ENCODE assay signal across 8 cellular contexts in genomic region chrX:43654431-43655150, GRCh38. TPM values are rescaled to one million over a fixed set of nuclear protein-coding genes. Genes with fewer than 3 reads are reported as not detected.
A peak's percentile ranks its signal among the peaks of the same experiment; 100 is the strongest.
DNase-seq lines count a peak whose midpoint lies in the region; ATAC-seq and TF ChIP-seq lines count a peak whose summit lies in the region.

No MANE protein-coding gene starts in this region.

- H2AFZ ChIP-seq in hepatocyte = peak overlapping the region; percentile 81

- H3K4me1 ChIP-seq in hepatocyte (ENCODE audit: insufficient read depth) (no peaks in the 10 kb centered on the region), aorta (ENCODE audit: control insufficient read depth in 1 of 2, insufficient read depth in 2 of 2, low read length in 2 of 2) (no peaks in the 10 kb centered on the region)

- no peaks in the 10 kb centered on the region for H3K27me3 ChIP-seq in hepatocyte
- no peaks in the 10 kb centered on the region for H3K27me3 ChIP-seq in aorta (ENCODE audit: control insufficient read depth in 1 of 2, insufficient read depth in 2 of 2, low read length in 1 of 2)

- H4K20me1 ChIP-seq in hepatocyte (ENCODE audit: insufficient read depth, poor library complexity, severe bottlenecking) = no peaks in the 10 kb centered on the region

- H3K9me2 ChIP-seq in hepatocyte (replicated peaks; ENCODE audit: insufficient read depth) = no peaks in the 10 kb centered on the region

- no peaks in the 10 kb centered on the region for H3K9me3 ChIP-seq in hepatocyte (ENCODE audit: low read depth)
- no peaks in the 10 kb centered on the region for H3K9me3 ChIP-seq in aorta (ENCODE audit: control insufficient read depth, low read length)

- peak; percentile 26 for TF ChIP-seq CTCF in astrocyte of the spinal cord (IDR thresholded peaks at IDR 0.05; ENCODE audit: low read depth, low read length)
- TF ChIP-seq CTCF in hepatocyte (IDR thresholded peaks at IDR 0.05; ENCODE audit: poor library complexity) = peak; percentile 46

- H3K36me3 ChIP-seq in hepatocyte (replicated peaks; ENCODE audit: insufficient read depth, low read depth) = no peaks in the 10 kb centered on the region
- H3K36me3 ChIP-seq in aorta (ENCODE audit: control insufficient read depth in 1 of 2, insufficient read depth in 2 of 2, low read length in 1 of 2) = no peaks in the 10 kb centered on the region

- in situ Hi-C loops in astrocyte of the spinal cord (cut with HindIII; ENCODE audit: low sequenced_read_pairs) = no loop called here

- H3K79me2 ChIP-seq in hepatocyte = peaks cover 28% of the 10 kb centered on the region

- peak overlapping the region; percentile 91 for H3K4me2 ChIP-seq in hepatocyte

- DNase-seq in NCI-H1930 (lab: John Stamatoyannopoulos, UW) (peak; percentile 79 to 83), T1000 (lab: John Stamatoyannopoulos, UW) (peak; percentile 72), astrocyte of the spinal cord (ENCODE audit: low read depth, low spot score) (peak; percentile 94), hepatocyte (ENCODE audit: low spot score) (peak; percentile 96), renal cortical epithelial cell (ENCODE audit: low read depth) (peak; percentile 83), aorta (peak; percentile 95 to 96)

- intact Hi-C loops in aorta (cut with DNase I) = loop anchor here (5.0 kb wide), 3 partner anchors 48 to 92 kb away; no protein-coding TSS in a partner anchor

- WGBS in hepatocyte (ENCODE audit: low lambda C conversion rate, missing lambda C conversion rate) = 42% methylated on average over 29 of the region's 57 CpGs
- WGBS in aorta, 2 donors = 1 to 28% methylated on average over 37 to 53 of the region's 57 CpGs

- H3K4me3 ChIP-seq in astrocyte of the spinal cord (ENCODE audit: low read depth, low read length) (peak overlapping the region; percentile 57), hepatocyte (peak overlapping the region; percentile 60), aorta (ENCODE audit: low read length in 2 of 2) (peak overlapping the region; percentile 8 to 73)

- H3K27ac ChIP-seq in hepatocyte (peak overlapping the region; percentile 99), aorta (ENCODE audit: low read depth in 1 of 2, low read length in 2 of 2) (peak overlapping the region in 1 of 2 donors; percentile 84)

- ATAC-seq in GM18499 (IDR thresholded peaks at IDR 0.05; ENCODE audit: insufficient read depth, unreplicated experiment) = peak; percentile 92
- ATAC-seq in HG02938 (IDR thresholded peaks at IDR 0.05; ENCODE audit: unreplicated experiment) = peak; percentile 95
- peak; percentile 96 for ATAC-seq in aorta (ENCODE audit: low FRiP score)

RNA-seq across cellular contexts. Expression of gene MAOA, which starts 1.5 kb away (rescaled TPM):
- total RNA-seq in hepatocyte (110 and 126 TPM in 2 replicates), renal cortical epithelial cell (9.9 and 137 TPM in 2 replicates), aorta (10 to 100 TPM; 29.6 to 68.2 TPM)
- polyA plus RNA-seq in hepatocyte (43.1 and 54.0 TPM in 2 replicates), aorta (100 to 1,000 TPM in 1 of 2 donors, 10 to 100 TPM in 1; 96.8 to 108 TPM)
